ENCODE assay signal across 9 cellular contexts in genomic region chr3:16480861-16481569, GRCh38. TPM values are rescaled to one million over a fixed set of nuclear protein-coding genes. Genes with fewer than 3 reads are reported as not detected.
DNase-seq lines count a peak whose midpoint lies in the region; ATAC-seq and TF ChIP-seq lines count a peak whose summit lies in the region.
"Had no signal": no experiment of that assay in that cellular context is flagged by ENCODE, and none has a peak within 500 bp of the region (broad histone marks: within the 10 kb centered on the region; RNA-seq: fewer than 3 reads in every experiment).

No MANE protein-coding gene starts in this region.

- peaks cover 83% of the 10 kb centered on the region for H3K4me1 Mint-ChIP-seq in activated naive CD8-positive, alpha-beta T cell (ENCODE audit: low read depth)
- H3K4me1 Mint-ChIP-seq in mesothelial cell of epicardium = peaks cover 56% of the 10 kb centered on the region

- H3K36me3 Mint-ChIP-seq in activated naive CD8-positive, alpha-beta T cell = peaks cover 30% of the 10 kb centered on the region
- H3K36me3 Mint-ChIP-seq in mesothelial cell of epicardium = peaks cover 2% of the 10 kb centered on the region

- TF ChIP-seq CTCF in mesothelial cell of epicardium (IDR thresholded peaks at IDR 0.05; ENCODE audit: unreplicated experiment) = no peak

- no peaks in the 10 kb centered on the region for H3K9me3 Mint-ChIP-seq in activated naive CD8-positive, alpha-beta T cell (ENCODE audit: low read depth)
- H3K9me3 Mint-ChIP-seq in mesothelial cell of epicardium = peaks cover 4% of the 10 kb centered on the region

- peak; percentile 38 for DNase-seq in GM03348 (ENCODE audit: low spot score)
- DNase-seq in mesothelial cell of epicardium (ENCODE audit: low spot score in 2 of 2, unreplicated experiment in 2 of 2) = no peak
- no peak for DNase-seq in HuH-7 (ENCODE audit: low spot score)
- DNase-seq in stimulated activated CD8-positive, alpha-beta memory T cell treated with anti-CD3 and anti-CD28 coated beads, Interleukin-4, amount 100 ng/mL, for 48 hours = no peak
- no peak for DNase-seq in cardiac septum (ENCODE audit: low spot score)
- DNase-seq: left cardiac atrium had no signal

- intact Hi-C loops in cardiac septum (cut with DNase I) = no loop called here

- ATAC-seq in HG03135 (IDR thresholded peaks at IDR 0.05; ENCODE audit: unreplicated experiment) = peak; percentile 53
- ATAC-seq in GM19035 (IDR thresholded peaks at IDR 0.05; ENCODE audit: unreplicated experiment) = no peak
- ATAC-seq: left cardiac atrium had no signal

- no peaks in the 10 kb centered on the region for H3K27me3 Mint-ChIP-seq in activated naive CD8-positive, alpha-beta T cell
- H3K27me3 Mint-ChIP-seq in mesothelial cell of epicardium (ENCODE audit: low read depth) = no peaks in the 10 kb centered on the region

- peak overlapping the region; percentile 66 for H3K4me3 Mint-ChIP-seq in activated naive CD8-positive, alpha-beta T cell
- H3K4me3 Mint-ChIP-seq in mesothelial cell of epicardium = peak overlapping the region; percentile 9

- H3K27ac Mint-ChIP-seq in activated naive CD8-positive, alpha-beta T cell = peak overlapping the region; percentile 78
- H3K27ac Mint-ChIP-seq in mesothelial cell of epicardium = peak overlapping the region; percentile 90

RNA-seq across cellular contexts. Expression of gene RFTN1, which starts 32.5 kb away (rescaled TPM):
- total RNA-seq in mesothelial cell of epicardium (10.0 to 11.0 TPM (median 10.2 TPM) in 3 replicates), cardiac septum (26.5 TPM)
